Comparison of ENCODE assay signal across 8 cellular contexts in the genomic region with DNA sequence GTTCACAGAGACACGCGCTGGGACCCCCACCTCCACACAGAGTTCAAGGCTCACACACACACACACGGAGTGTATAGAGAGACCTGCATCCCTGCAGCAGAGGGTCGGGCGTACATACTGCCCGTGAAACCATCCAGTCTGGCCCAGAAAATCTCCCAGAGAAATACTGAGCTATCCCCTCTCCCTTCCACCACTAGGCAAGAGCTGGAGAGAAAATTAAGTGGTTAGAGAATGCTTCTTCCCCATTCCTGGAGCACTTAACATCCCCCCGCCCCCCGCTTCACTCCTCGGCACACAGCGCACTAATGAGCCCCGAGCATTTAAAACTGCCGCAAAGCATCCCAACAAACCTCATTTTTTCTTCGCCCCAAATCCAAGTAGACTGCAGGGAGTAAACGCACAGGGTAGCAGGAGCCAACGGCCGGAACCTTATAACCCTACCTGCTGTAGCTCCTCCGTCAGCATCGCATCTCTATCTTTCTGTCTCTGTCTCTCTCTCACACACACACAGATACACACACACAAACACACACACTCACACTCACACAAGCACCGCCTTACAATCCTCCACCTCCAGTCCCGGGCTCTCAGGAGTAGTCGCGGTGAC. TPM values are rescaled to one million over a fixed set of nuclear protein-coding genes. Genes with fewer than 3 reads are reported as not detected.
DNase-seq lines count a peak whose midpoint lies in the region; ATAC-seq and TF ChIP-seq lines count a peak whose summit lies in the region.

No MANE protein-coding gene starts in this region.

- CTCF ChIA-PET in CD4-positive, alpha-beta T cell (lab: Charles Lee), result interaction anchor here (1.1 to 3.6 kb wide), 11 partner anchors 11 to 972 kb away, joined by 3 to 22 read pairs (median 6); no protein-coding TSS in a partner anchor

- H3K27ac ChIP-seq in CD4-positive, alpha-beta T cell (ENCODE audit: low read depth, low read length), result peak overlapping the region; percentile 80
- H3K27ac ChIP-seq in mesenchymal stem cell (ENCODE audit: low read length, poor library complexity, severe bottlenecking) (peak overlapping the region; percentile 77), upper lobe of right lung (peak overlapping the region; percentile 71)

- H3K36me3 Mint-ChIP-seq in CD4-positive, alpha-beta T cell (ENCODE audit: low read depth), result peaks cover 13% of the 10 kb centered on the region

- H3K79me1 ChIP-seq in mesenchymal stem cell (replicated peaks; ENCODE audit: low read length, poor library complexity, severe bottlenecking), result peaks cover 13% of the 10 kb centered on the region

- H3K36me3 ChIP-seq in mesenchymal stem cell (ENCODE audit: control insufficient read depth in 1 of 2, insufficient read depth in 2 of 2, low read depth in 1 of 2, low read length in 2 of 2) (peaks cover 14 to 28% of the 10 kb centered on the region in 2 experiments), upper lobe of right lung (peaks cover 7% of the 10 kb centered on the region)

- H2BK5ac ChIP-seq in mesenchymal stem cell (ENCODE audit: low read depth, low read length, poor library complexity, severe bottlenecking), result peak overlapping the region; percentile 19

- H3K27me3 Mint-ChIP-seq in CD4-positive, alpha-beta T cell, result no peaks in the 10 kb centered on the region

- no peaks in the 10 kb centered on the region for H3K9me3 Mint-ChIP-seq in CD4-positive, alpha-beta T cell

- no peak overlapping the region for H2AFZ ChIP-seq in mesenchymal stem cell (ENCODE audit: low read depth, low read length)

- peak overlapping the region in 1 of 2 experiments; percentile 90 for H2BK12ac ChIP-seq in mesenchymal stem cell (ENCODE audit: low read length in 2 of 2)

- peak overlapping the region; percentile 15 for H4K8ac ChIP-seq in mesenchymal stem cell (ENCODE audit: low read length)

- H3K9ac ChIP-seq in mesenchymal stem cell (ENCODE audit: low read length), result peak overlapping the region; percentile 96

- WGBS in mesenchymal stem cell, result under 1% methylated on average over 22 of the region's 22 CpGs

- peak overlapping the region; percentile 15 for H4K91ac ChIP-seq in mesenchymal stem cell (ENCODE audit: low read length)

- peak overlapping the region; percentile 23 to 86 for H3K18ac ChIP-seq in mesenchymal stem cell (ENCODE audit: low read depth in 1 of 2, low read length in 2 of 2)

- peaks cover 28% of the 10 kb centered on the region for H3K4me1 Mint-ChIP-seq in CD4-positive, alpha-beta T cell (ENCODE audit: low read depth)

- DNase-seq in CD4-positive, alpha-beta T cell, result peak in 2 of 10 experiments; percentile 3 to 9
- peak; percentile 25 for DNase-seq in dermis blood vessel endothelial cell
- peak; percentile 71 for DNase-seq in mesenchymal stem cell
- DNase-seq in upper lobe of right lung, result peak; percentile 72
- no peak for DNase-seq in activated CD4-positive, CD25-positive, alpha-beta regulatory T cell treated with anti-CD3 and anti-CD28 coated beads, Interleukin-2, amount 50 U/mL, for 72 hours
- DNase-seq in LoVo (ENCODE audit: low spot score), result no peak

- peak; percentile 25 for ATAC-seq in CD4-positive, alpha-beta T cell (ENCODE audit: poor library complexity)
- ATAC-seq in GM19452 (IDR thresholded peaks at IDR 0.05; ENCODE audit: unreplicated experiment) (peak; percentile 0), upper lobe of right lung (no peak)

- POLR2A ChIA-PET in CD4-positive, alpha-beta T cell (lab: Charles Lee), result interaction anchor here (0.7 to 7.2 kb wide), 52 partner anchors 8 to 1622 kb away, joined by 3 to 172 read pairs (median 4); partner anchors contain the start of genes AIDA, BROX, SUSD4 and TAF1A

- H3K4me3 ChIP-seq in mesenchymal stem cell (ENCODE audit: insufficient read depth in 1 of 2, low read depth in 1 of 2, low read length in 2 of 2) (peak overlapping the region; percentile 59 to 99), upper lobe of right lung (peak overlapping the region; percentile 76)

- H3K14ac ChIP-seq in mesenchymal stem cell (ENCODE audit: low read length in 2 of 2), result peak overlapping the region in 1 of 2 experiments; percentile 95

- no peak for TF ChIP-seq CTCF in CD4-positive, alpha-beta T cell (IDR thresholded peaks at IDR 0.05)
- no peak for TF ChIP-seq CTCF in upper lobe of right lung (IDR thresholded peaks at IDR 0.05)

- no peak overlapping the region for H3K4me3 Mint-ChIP-seq in CD4-positive, alpha-beta T cell

- peak overlapping the region in 1 of 2 experiments; percentile 85 for H3K4ac ChIP-seq in mesenchymal stem cell (ENCODE audit: low read depth in 1 of 2, low read length in 2 of 2)

- peak overlapping the region in 1 of 2 experiments; percentile 81 for H3K23ac ChIP-seq in mesenchymal stem cell (ENCODE audit: low read length in 2 of 2)

- no peaks in the 10 kb centered on the region for H3K9me3 ChIP-seq in CD4-positive, alpha-beta T cell (ENCODE audit: control insufficient read depth, low read length)
- H3K9me3 ChIP-seq in mesenchymal stem cell (ENCODE audit: control insufficient read depth, low read length), result no peaks in the 10 kb centered on the region
- no peaks in the 10 kb centered on the region for H3K9me3 ChIP-seq in upper lobe of right lung

- intact Hi-C loops in CD4-positive, alpha-beta T cell (cut with DNase I, micrococcal nuclease), result loop anchor here (1.0 to 10.0 kb wide), 7 partner anchors 27 to 873 kb away; partner anchors contain the start of genes MIA3 (in 1 of the 2) and TAF1A (in 1 of the 2)
- intact Hi-C loops in upper lobe of right lung (cut with DNase I), result no loop called here

- no peak overlapping the region for H2AK5ac ChIP-seq in mesenchymal stem cell (ENCODE audit: low read length, severe bottlenecking)

- H2BK15ac ChIP-seq in mesenchymal stem cell (ENCODE audit: low read depth, poor library complexity, severe bottlenecking), result no peak overlapping the region

- peak overlapping the region; percentile 60 for H3K4me2 ChIP-seq in mesenchymal stem cell (ENCODE audit: low read length, poor library complexity, severe bottlenecking)

- no peaks in the 10 kb centered on the region for H3K27me3 ChIP-seq in CD4-positive, alpha-beta T cell (ENCODE audit: control insufficient read depth, insufficient read depth, low read length)
- H3K27me3 ChIP-seq in mesenchymal stem cell (ENCODE audit: control insufficient read depth in 1 of 2, insufficient read depth in 1 of 2, low read length in 2 of 2) (no peaks in the 10 kb centered on the region), upper lobe of right lung (no peaks in the 10 kb centered on the region)

- no peak overlapping the region for H3K27ac Mint-ChIP-seq in CD4-positive, alpha-beta T cell

- no peak overlapping the region for H2BK120ac ChIP-seq in mesenchymal stem cell (ENCODE audit: low read depth, low read length)

- H3K4me1 ChIP-seq in mesenchymal stem cell (ENCODE audit: control insufficient read depth, insufficient read depth, low read depth, low read length), result peaks cover 7% of the 10 kb centered on the region
- H3K4me1 ChIP-seq in upper lobe of right lung, result peaks cover 17% of the 10 kb centered on the region

TF ChIP-seq in PFSK-1, 5 proteins besides CTCF, POLR2A, EP300 and RAD21:
- TF ChIP-seq REST (IDR thresholded peaks at IDR 0.05; ENCODE audit: insufficient read depth in 1 of 2, low read depth in 2 of 2, low read length in 2 of 2), result 0 out of 4 replicates have a peak, but pooled peaks of 1 of the 2 experiments have one; percentile 48
- TF ChIP-seq SIN3A (IDR thresholded peaks at IDR 0.05; ENCODE audit: borderline replicate concordance, insufficient read depth, low read length), result peak; percentile 92; the same call in 1 of the 2 replicates
- no peak for TF ChIP-seq FOXP2 (optimal IDR thresholded peaks at IDR 0.05; ENCODE audit: borderline replicate concordance, extremely low read depth, extremely low read length, insufficient read depth)
- TF ChIP-seq POLR2AphosphoS5 (IDR thresholded peaks at IDR 0.05; ENCODE audit: low read depth, low read length), result no peak
- TF ChIP-seq TAF1 (IDR thresholded peaks at IDR 0.05; ENCODE audit: borderline replicate concordance, insufficient read depth, low read length), result peak; percentile 30; the same call in 1 of the 2 replicates

RNA-seq across cellular contexts. Expression of gene DUSP10, which starts 0.4 kb away (rescaled TPM):
- total RNA-seq in CD4-positive, alpha-beta T cell, result 10 to 100 TPM; 66.9 to 70.9 TPM
- 8.6 TPM for polyA plus RNA-seq in PFSK-1 (2012; ENCODE audit: insufficient read length, low read depth)
- 4.2 and 5.8 TPM in 2 replicates for total RNA-seq in dermis blood vessel endothelial cell
- 46.8 TPM for polyA plus RNA-seq in mesenchymal stem cell (2013, experiment 1 of 2)
- polyA plus RNA-seq in mesenchymal stem cell (2013, experiment 2 of 2), result 45.6 TPM
- total RNA-seq in upper lobe of right lung, result 8.2 TPM

Comparison
In these comparisons a context has a peak if more than half of its experiments do, and no peak if none do; other contexts are left out.
1. DNase-seq: peak in dermis blood vessel endothelial cell (single experiment), mesenchymal stem cell (single experiment) and upper lobe of right lung (single experiment); none in activated CD4-positive, CD25-positive, alpha-beta regulatory T cell treated with anti-CD3 and anti-CD28 coated beads, Interleukin-2, amount 50 U/mL, for 72 hours (single experiment) and LoVo (single experiment).
2. Peak in every context shown above with its lines, with median percentiles within 50 percentile points of each other: H3K27ac ChIP-seq.